Comparison of ENCODE assay signal across 1 cellular context in genomic region chr17:16287563-16288027, GRCh38.
TF ChIP-seq lines count a peak whose summit lies in the region.

No MANE protein-coding gene starts in this region.

TF ChIP-seq in K562, 482 proteins besides CTCF, POLR2A, EP300 and RAD21 (continued from another document):
- no peak for TF ChIP-seq ZBTB2 (IDR thresholded peaks at IDR 0.05)
- TF ChIP-seq ZFX (CRISPR knock-in tag; IDR thresholded peaks at IDR 0.05) = no peak
- TF ChIP-seq, protein P1, sequence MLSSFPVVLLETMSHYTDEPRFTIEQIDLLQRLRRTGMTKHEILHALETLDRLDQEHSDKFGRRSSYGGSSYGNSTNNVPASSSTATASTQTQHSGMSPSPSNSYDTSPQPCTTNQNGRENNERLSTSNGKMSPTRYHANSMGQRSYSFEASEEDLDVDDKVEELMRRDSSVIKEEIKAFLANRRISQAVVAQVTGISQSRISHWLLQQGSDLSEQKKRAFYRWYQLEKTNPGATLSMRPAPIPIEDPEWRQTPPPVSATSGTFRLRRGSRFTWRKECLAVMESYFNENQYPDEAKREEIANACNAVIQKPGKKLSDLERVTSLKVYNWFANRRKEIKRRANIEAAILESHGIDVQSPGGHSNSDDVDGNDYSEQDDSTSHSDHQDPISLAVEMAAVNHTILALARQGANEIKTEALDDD (IDR thresholded peaks at IDR 0.05) = peak; percentile 42; the same call in 1 of the 2 replicates
- TF ChIP-seq MEF2D (tag; conservative IDR thresholded peaks at IDR 0.05; ENCODE audit: low read depth) = peak; percentile 59; the same call in 1 of the 2 replicates
- TF ChIP-seq, protein P2, sequence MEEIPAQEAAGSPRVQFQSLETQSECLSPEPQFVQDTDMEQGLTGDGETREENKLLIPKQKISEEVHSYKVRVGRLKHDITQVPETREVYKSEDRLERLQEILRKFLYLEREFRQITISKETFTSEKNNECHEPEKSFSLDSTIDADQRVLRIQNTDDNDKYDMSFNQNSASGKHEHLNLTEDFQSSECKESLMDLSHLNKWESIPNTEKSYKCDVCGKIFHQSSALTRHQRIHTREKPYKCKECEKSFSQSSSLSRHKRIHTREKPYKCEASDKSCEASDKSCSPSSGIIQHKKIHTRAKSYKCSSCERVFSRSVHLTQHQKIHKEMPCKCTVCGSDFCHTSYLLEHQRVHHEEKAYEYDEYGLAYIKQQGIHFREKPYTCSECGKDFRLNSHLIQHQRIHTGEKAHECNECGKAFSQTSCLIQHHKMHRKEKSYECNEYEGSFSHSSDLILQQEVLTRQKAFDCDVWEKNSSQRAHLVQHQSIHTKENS (CRISPR knock-in tag; IDR thresholded peaks at IDR 0.05) = no peak
- TF ChIP-seq ZNF224 (CRISPR knock-in tag; IDR thresholded peaks at IDR 0.05) = no peak
- no peak for TF ChIP-seq FOXK2 (conservative IDR thresholded peaks at IDR 0.05 in 1 of 2, IDR thresholded peaks at IDR 0.05 in 1 of 2; ENCODE audit: low read depth in 2 of 2)
- TF ChIP-seq TSC22D4 (tag; IDR thresholded peaks at IDR 0.05) = no peak
- no peak for TF ChIP-seq FIP1L1 (IDR thresholded peaks at IDR 0.05; ENCODE audit: low read depth, low read length, poor library complexity, severe bottlenecking)
- no peak for TF ChIP-seq BRF2 (IDR thresholded peaks at IDR 0.05; ENCODE audit: borderline replicate concordance, insufficient read depth, insufficient read length)
- no peak for TF ChIP-seq FOXA1 (IDR thresholded peaks at IDR 0.05; ENCODE audit: borderline replicate concordance)
